In the genomic region with DNA sequence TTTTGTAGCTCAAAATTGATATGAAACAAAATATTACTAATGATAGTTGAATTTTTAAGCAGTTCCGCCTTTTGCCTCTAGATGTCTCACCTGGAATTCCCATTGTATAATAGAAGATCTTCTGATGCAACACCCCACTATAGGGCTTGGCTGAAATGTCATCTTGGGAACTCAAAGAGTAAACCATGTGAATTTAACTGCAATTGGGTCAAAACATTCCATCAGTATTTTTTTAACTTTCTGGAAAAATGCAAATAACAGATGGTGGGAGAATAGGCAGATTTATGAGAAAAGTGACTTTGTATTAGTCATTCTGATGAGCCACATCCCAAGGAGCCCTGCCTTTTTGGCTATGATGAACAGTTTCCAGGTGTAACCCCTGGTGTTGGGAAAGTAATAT, we compare ENCODE assay signal across 8 cellular contexts.
A peak's percentile ranks its signal among the peaks of the same experiment; 100 is the strongest.
DNase-seq lines count a peak whose midpoint lies in the region; ATAC-seq and TF ChIP-seq lines count a peak whose summit lies in the region.

No MANE protein-coding gene starts in this region.

- intact Hi-C loops in activated CD4-positive, alpha-beta T cell treated with anti-CD3 and anti-CD28 coated beads for 36 hours (cut with DNase I, micrococcal nuclease) = loop anchor here (1.0 to 10.0 kb wide), 4 partner anchors 913 to 1218 kb away; no protein-coding TSS in a partner anchor

- no peak overlapping the region for H3K27ac Mint-ChIP-seq in effector memory CD8-positive, alpha-beta T cell
- H3K27ac Mint-ChIP-seq in activated CD4-positive, alpha-beta T cell treated with anti-CD3 and anti-CD28 coated beads for 36 hours = no peak overlapping the region

- H3K27me3 Mint-ChIP-seq in effector memory CD8-positive, alpha-beta T cell = no peaks in the 10 kb centered on the region
- H3K27me3 Mint-ChIP-seq in activated CD4-positive, alpha-beta T cell treated with anti-CD3 and anti-CD28 coated beads for 36 hours = peaks cover 11% of the 10 kb centered on the region

- no peaks in the 10 kb centered on the region for H3K4me1 ChIP-seq in neutrophil (ENCODE audit: control insufficient read depth in 1 of 2, insufficient read depth in 1 of 2, low read depth in 1 of 2, low read length in 1 of 2)

- H3K9me3 ChIP-seq in neutrophil = no peaks in the 10 kb centered on the region

- peak; percentile 91 for ATAC-seq in GM19351 (IDR thresholded peaks at IDR 0.05; ENCODE audit: unreplicated experiment)
- peak; percentile 78 for ATAC-seq in HG03469 (IDR thresholded peaks at IDR 0.05; ENCODE audit: unreplicated experiment)
- ATAC-seq in effector memory CD8-positive, alpha-beta T cell (replicated peaks) = no peak
- no peak for ATAC-seq in activated CD4-positive, alpha-beta T cell treated with anti-CD3 and anti-CD28 coated beads for 36 hours

- H3K36me3 Mint-ChIP-seq in effector memory CD8-positive, alpha-beta T cell (ENCODE audit: insufficient read depth) = no peaks in the 10 kb centered on the region
- no peaks in the 10 kb centered on the region for H3K36me3 Mint-ChIP-seq in activated CD4-positive, alpha-beta T cell treated with anti-CD3 and anti-CD28 coated beads for 36 hours (ENCODE audit: low read depth)

- CTCF ChIA-PET in activated CD4-positive, alpha-beta T cell treated with anti-CD3 and anti-CD28 coated beads for 36 hours (lab: Charles Lee) = interaction anchor here (0.6 to 1.1 kb wide), 5 partner anchors 10 to 914 kb away, joined by 3 read pairs; no protein-coding TSS in a partner anchor

- H3K9me3 Mint-ChIP-seq in effector memory CD8-positive, alpha-beta T cell = no peaks in the 10 kb centered on the region
- H3K9me3 Mint-ChIP-seq in activated CD4-positive, alpha-beta T cell treated with anti-CD3 and anti-CD28 coated beads for 36 hours (ENCODE audit: low read depth) = no peaks in the 10 kb centered on the region

- TF ChIP-seq CTCF in epithelial cell of proximal tubule (conservative IDR thresholded peaks at IDR 0.05; ENCODE audit: low read depth, low read length) = peak; percentile 79
- peak; percentile 65 for TF ChIP-seq CTCF in neutrophil (IDR thresholded peaks at IDR 0.05)

- DNase-seq in D341Med (ENCODE audit: low spot score) (peak; percentile 45), RKO (ENCODE audit: low spot score) (peak; percentile 62), epithelial cell of proximal tubule (ENCODE audit: low read depth) (no peak)
- DNase-seq in effector memory CD8-positive, alpha-beta T cell = no peak
- no peak for DNase-seq in activated CD4-positive, alpha-beta T cell treated with anti-CD3 and anti-CD28 coated beads for 36 hours

- no peaks in the 10 kb centered on the region for H3K4me1 Mint-ChIP-seq in effector memory CD8-positive, alpha-beta T cell (ENCODE audit: low read depth in 2 of 2)
- no peaks in the 10 kb centered on the region for H3K4me1 Mint-ChIP-seq in activated CD4-positive, alpha-beta T cell treated with anti-CD3 and anti-CD28 coated beads for 36 hours

- no peak overlapping the region for H3K4me3 Mint-ChIP-seq in effector memory CD8-positive, alpha-beta T cell
- no peak overlapping the region for H3K4me3 Mint-ChIP-seq in activated CD4-positive, alpha-beta T cell treated with anti-CD3 and anti-CD28 coated beads for 36 hours

- no peaks in the 10 kb centered on the region for H3K36me3 ChIP-seq in neutrophil

- H3K27ac ChIP-seq in neutrophil = no peak overlapping the region

- H3K27me3 ChIP-seq in neutrophil = peaks cover 4% of the 10 kb centered on the region

- POLR2A ChIA-PET in activated CD4-positive, alpha-beta T cell treated with anti-CD3 and anti-CD28 coated beads for 36 hours (lab: Charles Lee) = no interaction called here

- H3K4me3 ChIP-seq in epithelial cell of proximal tubule (ENCODE audit: low read depth, low read length) (no peak overlapping the region), neutrophil (ENCODE audit: low read depth in 1 of 2, low read length in 1 of 2) (no peak overlapping the region)

Comparison
In these comparisons a context has a peak if more than half of its experiments do, and no peak if none do; other contexts are left out.
1. DNase-seq: peak in D341Med (single experiment) and RKO (single experiment); none in epithelial cell of proximal tubule (single experiment), effector memory CD8-positive, alpha-beta T cell (0 of 3) and activated CD4-positive, alpha-beta T cell treated with anti-CD3 and anti-CD28 coated beads for 36 hours (single experiment).
2. ATAC-seq: peak in GM19351 (single experiment) and HG03469 (single experiment); none in effector memory CD8-positive, alpha-beta T cell (single experiment) and activated CD4-positive, alpha-beta T cell treated with anti-CD3 and anti-CD28 coated beads for 36 hours (single experiment).